9 cellular contexts compared by ENCODE assay signal in the genomic region with DNA sequence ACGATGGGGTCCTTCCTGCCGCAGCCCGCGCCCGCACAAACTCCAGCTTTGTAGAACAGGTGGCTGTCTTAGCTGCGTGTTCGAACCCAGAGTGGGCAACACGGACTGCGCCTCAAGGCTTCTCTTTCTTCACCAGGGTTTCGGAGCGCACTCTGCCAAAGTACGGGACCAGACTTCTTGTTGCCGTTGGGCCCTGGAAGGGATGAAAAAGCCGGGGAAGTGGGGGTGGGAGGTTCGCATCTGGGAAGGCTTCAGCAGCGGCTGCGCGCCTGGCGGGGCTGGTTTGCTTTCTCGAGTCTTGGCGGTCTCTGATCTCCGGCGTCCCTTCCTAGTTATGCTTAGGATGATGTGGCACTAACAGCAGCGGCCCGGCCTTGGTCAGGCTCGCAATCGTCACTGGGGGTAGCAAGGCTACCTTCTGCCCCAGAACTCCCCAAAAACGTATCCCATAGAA. TPM values are rescaled to one million over a fixed set of nuclear protein-coding genes. Genes with fewer than 3 reads are reported as not detected.
A peak's percentile ranks its signal among the peaks of the same experiment; 100 is the strongest.
DNase-seq lines count a peak whose midpoint lies in the region; ATAC-seq, FAIRE-seq and TF ChIP-seq lines count a peak whose summit lies in the region.
"Had no signal": no experiment of that assay in that cellular context is flagged by ENCODE, and none has a peak within 500 bp of the region (broad histone marks: within the 10 kb centered on the region; RNA-seq: fewer than 3 reads in every experiment).

No MANE protein-coding gene starts in this region.

- peaks cover 17% of the 10 kb centered on the region for H3K27me3 ChIP-seq in BE2C
- no peaks in the 10 kb centered on the region for H3K27me3 ChIP-seq in stomach smooth muscle (ENCODE audit: control insufficient read depth in 1 of 2, insufficient read depth in 2 of 2, low read length in 2 of 2)

- CTCF ChIA-PET in HEK293 (lab: Yijun Ruan, JAX) = interaction anchor here (0.5 to 1.8 kb wide), 5 partner anchors 9 to 477 kb away, joined by 3 to 9 read pairs (median 4); no protein-coding TSS in a partner anchor

- POLR2A ChIA-PET in HEK293 (lab: Yijun Ruan, JAX) = interaction anchor here (1.2 kb wide), 1 partner anchor 791 kb away, joined by 3 read pairs; the partner anchor contains the start of gene USO1

- peak overlapping the region; percentile 1 to 81 for H3K9ac ChIP-seq in kidney (ENCODE audit: low read length in 2 of 2)
- peak overlapping the region in 1 of 2 donors; percentile 69 for H3K9ac ChIP-seq in stomach smooth muscle (ENCODE audit: low read length in 2 of 2)

- peaks cover 8% of the 10 kb centered on the region; the same call in 1 of the 2 replicates for H3K4me1 ChIP-seq in BE2C
- H3K4me1 ChIP-seq in HEK293 (ENCODE audit: control insufficient read depth, insufficient read depth, low read length) = no peaks in the 10 kb centered on the region
- H3K4me1 ChIP-seq in kidney (ENCODE audit: control insufficient read depth in 1 of 2, insufficient read depth in 1 of 2, low read depth in 1 of 2, low read length in 2 of 2) = peaks cover 3 to 6% of the 10 kb centered on the region in 2 donors
- peaks cover 19% of the 10 kb centered on the region for H3K4me1 ChIP-seq in stomach smooth muscle (ENCODE audit: control insufficient read depth, insufficient read depth, low read length)

- H3K9me3 ChIP-seq in BE2C (no peaks in the 10 kb centered on the region), HEK293 (ENCODE audit: control insufficient read depth, insufficient read depth, low read depth, low read length) (no peaks in the 10 kb centered on the region), kidney (ENCODE audit: control insufficient read depth in 1 of 2, low read length in 2 of 2) (no peaks in the 10 kb centered on the region), stomach smooth muscle (ENCODE audit: control insufficient read depth in 2 of 2, low read length in 2 of 2) (no peaks in the 10 kb centered on the region)

- H3K36me3 ChIP-seq in BE2C = no peaks in the 10 kb centered on the region
- H3K36me3 ChIP-seq in HEK293 (ENCODE audit: control insufficient read depth in 2 of 2, insufficient read depth in 1 of 2, low read length in 2 of 2) = no peaks in the 10 kb centered on the region
- H3K36me3 ChIP-seq in kidney (ENCODE audit: control insufficient read depth in 1 of 2, insufficient read depth in 2 of 2, low read length in 2 of 2) = no peaks in the 10 kb centered on the region
- no peaks in the 10 kb centered on the region for H3K36me3 ChIP-seq in stomach smooth muscle (ENCODE audit: control insufficient read depth in 2 of 2, insufficient read depth in 2 of 2, low read length in 2 of 2)

- no peak for TF ChIP-seq CTCF in BE2C (IDR thresholded peaks at IDR 0.05; ENCODE audit: low read depth, low read length)
- no peak for TF ChIP-seq CTCF in HEK293 (tag by site-specific recombination; IDR thresholded peaks at IDR 0.05)
- no peak for TF ChIP-seq CTCF in astrocyte of the cerebellum (IDR thresholded peaks at IDR 0.05; ENCODE audit: low read depth, low read length, missing control alignments)
- TF ChIP-seq CTCF in kidney (IDR thresholded peaks at IDR 0.05; ENCODE audit: borderline replicate concordance, extremely low read depth, insufficient read depth) = no peak

- H3K27ac ChIP-seq in HEK293 (ENCODE audit: extremely low read depth, low read depth, low read length) = peak overlapping the region; percentile 70; the same call in 1 of the 2 replicates
- H3K27ac ChIP-seq in kidney (ENCODE audit: low read depth in 2 of 2, low read length in 2 of 2) = peak overlapping the region; percentile 73 to 79
- H3K27ac ChIP-seq in stomach smooth muscle (ENCODE audit: low read length) = no peak overlapping the region
- H3K27ac ChIP-seq: epithelial cell of prostate had no signal

- no peak for FAIRE-seq in kidney (lab: Jason Lieb, UNC)

- peak; percentile 16 for DNase-seq in BE2C
- DNase-seq in astrocyte of the cerebellum (ENCODE audit: low read depth) = no peak
- DNase-seq in kidney = no peak

- ATAC-seq in HG02870 (IDR thresholded peaks at IDR 0.05; ENCODE audit: unreplicated experiment) (no peak), GM21390 (IDR thresholded peaks at IDR 0.05; ENCODE audit: unreplicated experiment) (no peak), GM21576 (IDR thresholded peaks at IDR 0.05; ENCODE audit: unreplicated experiment) (no peak)

- intact Hi-C loops in kidney (cut with DNase I) = no loop called here

- H3K4me3 ChIP-seq in BE2C (ENCODE audit: low read depth, low read length) = peak overlapping the region; percentile 63
- H3K4me3 ChIP-seq in HEK293 (ENCODE audit: low read depth, low read length) = peak overlapping the region; percentile 62
- peak overlapping the region; percentile 46 for H3K4me3 ChIP-seq in astrocyte of the cerebellum (ENCODE audit: low read depth, low read length)
- peak overlapping the region; percentile 65 to 75 for H3K4me3 ChIP-seq in kidney (ENCODE audit: low read length in 2 of 2)
- H3K4me3 ChIP-seq in stomach smooth muscle (ENCODE audit: low read length in 2 of 2) = peak overlapping the region; percentile 76 to 82

- in situ Hi-C loops in astrocyte of the cerebellum (cut with HindIII; ENCODE audit: low sequenced_read_pairs) = no loop called here

TF ChIP-seq in HEK293, 187 proteins besides CTCF, POLR2A, EP300 and RAD21 (continues in another document):
- TF ChIP-seq ZNF266 (tag by site-specific recombination; IDR thresholded peaks at IDR 0.05; ENCODE audit: low read depth) (no peak), ZNF121 (tag by site-specific recombination; IDR thresholded peaks at IDR 0.05) (no peak), ZSCAN30 (tag by site-specific recombination; IDR thresholded peaks at IDR 0.05) (no peak), TSHZ1 (tag by site-specific recombination; IDR thresholded peaks at IDR 0.05; ENCODE audit: borderline replicate concordance) (no peak), ZNF350 (tag by site-specific recombination; IDR thresholded peaks at IDR 0.05) (no peak), ZNF221 (tag by site-specific recombination; IDR thresholded peaks at IDR 0.05; ENCODE audit: borderline replicate concordance) (no peak), ZNF398 (tag by site-specific recombination; IDR thresholded peaks at IDR 0.05) (no peak), ZNF558 (tag by site-specific recombination; IDR thresholded peaks at IDR 0.05) (no peak), MEIS1 (CRISPR knock-in tag; IDR thresholded peaks at IDR 0.05; ENCODE audit: borderline replicate concordance) (no peak)
- TF ChIP-seq, protein P1, sequence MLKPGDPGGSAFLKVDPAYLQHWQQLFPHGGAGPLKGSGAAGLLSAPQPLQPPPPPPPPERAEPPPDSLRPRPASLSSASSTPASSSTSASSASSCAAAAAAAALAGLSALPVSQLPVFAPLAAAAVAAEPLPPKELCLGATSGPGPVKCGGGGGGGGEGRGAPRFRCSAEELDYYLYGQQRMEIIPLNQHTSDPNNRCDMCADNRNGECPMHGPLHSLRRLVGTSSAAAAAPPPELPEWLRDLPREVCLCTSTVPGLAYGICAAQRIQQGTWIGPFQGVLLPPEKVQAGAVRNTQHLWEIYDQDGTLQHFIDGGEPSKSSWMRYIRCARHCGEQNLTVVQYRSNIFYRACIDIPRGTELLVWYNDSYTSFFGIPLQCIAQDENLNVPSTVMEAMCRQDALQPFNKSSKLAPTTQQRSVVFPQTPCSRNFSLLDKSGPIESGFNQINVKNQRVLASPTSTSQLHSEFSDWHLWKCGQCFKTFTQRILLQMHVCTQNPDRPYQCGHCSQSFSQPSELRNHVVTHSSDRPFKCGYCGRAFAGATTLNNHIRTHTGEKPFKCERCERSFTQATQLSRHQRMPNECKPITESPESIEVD (tag by site-specific recombination; IDR thresholded peaks at IDR 0.05) = no peak

RNA-seq across cellular contexts. Expression of gene PARM1, which starts 0.7 kb away (rescaled TPM):
- 1.4 TPM for polyA plus RNA-seq in BE2C (2012; ENCODE audit: insufficient read depth, insufficient read length, low read depth)
- 62.3 TPM for total RNA-seq in kidney
- 42.9 TPM for polyA plus RNA-seq in kidney (ENCODE audit: insufficient read depth, low read depth, low replicate concordance)
